Comparison of ENCODE assay signal across 8 cellular contexts in the genomic region with DNA sequence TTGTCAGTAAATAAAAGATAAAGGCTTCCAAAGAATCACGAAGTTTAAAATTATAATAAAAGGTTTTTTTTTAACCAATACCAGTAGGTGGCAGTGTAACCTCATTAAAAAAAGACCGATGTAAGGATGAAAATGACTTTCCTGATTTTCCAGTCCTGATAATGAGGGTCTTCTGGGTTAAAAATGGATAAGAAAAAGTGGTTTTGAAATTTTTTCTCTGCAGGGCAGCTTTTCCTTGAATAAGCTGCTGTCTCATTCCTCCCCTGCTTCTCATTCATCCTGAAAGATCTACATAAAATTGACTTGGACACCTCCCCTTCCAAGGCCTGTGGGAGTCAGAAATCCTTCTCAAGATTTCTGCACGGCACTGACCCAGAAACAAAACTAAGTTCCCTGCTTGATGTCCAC. TPM values are rescaled to one million over a fixed set of nuclear protein-coding genes. Genes with fewer than 3 reads are reported as not detected.
DNase-seq lines count a peak whose midpoint lies in the region; ATAC-seq and TF ChIP-seq lines count a peak whose summit lies in the region.

No MANE protein-coding gene starts in this region.

- ATAC-seq in GM19452 (IDR thresholded peaks at IDR 0.05; ENCODE audit: unreplicated experiment) (no peak), HG03469 (IDR thresholded peaks at IDR 0.05; ENCODE audit: unreplicated experiment) (no peak)

- DNase-seq in Calu3 (no peak), SHP77 treated with DMSO at 0.1 percent for 48 hours (lab: John Stamatoyannopoulos, UW) (peak; percentile 57), glomerular visceral epithelial cell (ENCODE audit: extremely low spot score) (peak; percentile 49), ureter (ENCODE audit: low spot score) (no peak)
- DNase-seq in Jurkat, Clone E6-1 (ENCODE audit: low read depth, low spot score): peak; percentile 27

- peak; percentile 41 for TF ChIP-seq CTCF in Calu3 (IDR thresholded peaks at IDR 0.05; ENCODE audit: unreplicated experiment)

- H3K4me1 Mint-ChIP-seq in Calu3 (ENCODE audit: low read depth, unreplicated experiment): peaks cover 9% of the 10 kb centered on the region

- peak overlapping the region; percentile 45 for H3K27ac ChIP-seq in temporal lobe (ENCODE audit: low read depth, low read length)

- no peak overlapping the region for H3K4me3 Mint-ChIP-seq in Calu3 (ENCODE audit: low read depth, unreplicated experiment)

- peaks cover 3% of the 10 kb centered on the region for H3K9me3 Mint-ChIP-seq in Calu3 (ENCODE audit: low read depth, unreplicated experiment)

- intact Hi-C loops in Calu3 (cut with micrococcal nuclease; ENCODE audit: unreplicated experiment): no loop called here

- no peaks in the 10 kb centered on the region for H3K36me3 Mint-ChIP-seq in Calu3 (ENCODE audit: insufficient read depth, unreplicated experiment)

- H3K4me3 ChIP-seq in Jurkat, Clone E6-1 (ENCODE audit: low read length): no peak overlapping the region

- CTCF ChIA-PET in Calu3 (lab: Charles Lee): no interaction called here

- BruUV-seq in Calu3 (replicated peaks; lab: Mats Ljungman, UMichigan): no TSS peak

- no peaks in the 10 kb centered on the region for H3K27me3 Mint-ChIP-seq in Calu3 (ENCODE audit: unreplicated experiment)

- no peak overlapping the region for H3K27ac Mint-ChIP-seq in Calu3 (ENCODE audit: unreplicated experiment)

RNA-seq across cellular contexts. Expression of gene FBXO33, which starts 58.9 kb away (rescaled TPM):
- total RNA-seq in Calu3 (2022) (8.6 and 9.1 TPM in 2 replicates), temporal lobe (14.8 TPM), ureter (8.0 TPM)
- polyA plus RNA-seq in Jurkat, Clone E6-1 (2012; ENCODE audit: insufficient read depth, insufficient read length): 19.3 TPM

Comparison
In these comparisons a context has a peak if more than half of its experiments do, and no peak if none do; other contexts are left out.
1. DNase-seq: peak in Jurkat, Clone E6-1 (single experiment), SHP77 treated with DMSO at 0.1 percent for 48 hours (single experiment) and glomerular visceral epithelial cell (single experiment); none in Calu3 (single experiment) and ureter (single experiment).